ENCODE assay signal across 17 cellular contexts in genomic region chr11:134558916-134559616, GRCh38.
DNase-seq lines count a peak whose midpoint lies in the region; ATAC-seq and TF ChIP-seq lines count a peak whose summit lies in the region.
"Had no signal": no experiment of that assay in that cellular context is flagged by ENCODE, and none has a peak within 500 bp of the region (broad histone marks: within the 10 kb centered on the region; RNA-seq: fewer than 3 reads in every experiment).

No MANE protein-coding gene starts in this region.

- peaks cover 12% of the 10 kb centered on the region for H4K20me1 ChIP-seq in BLaER1
- peaks cover 0 to 13% (median 0%) of the 10 kb centered on the region in 11 experiments; a peak in 6 of 22 replicates for H4K20me1 ChIP-seq in BLaER1 treated with 17β-estradiol and CSF1 and Interleukin-3, amounts not matched to agents 10 nM and 100 nM
- H4K20me1 ChIP-seq in OCI-LY3 (ENCODE audit: insufficient read depth, low read length), result no peaks in the 10 kb centered on the region

- no peaks in the 10 kb centered on the region for H3K27me3 ChIP-seq in BLaER1
- peaks cover 0 to 9% (median 0%) of the 10 kb centered on the region in 11 experiments; a peak in 2 of 22 replicates for H3K27me3 ChIP-seq in BLaER1 treated with 17β-estradiol and CSF1 and Interleukin-3, amounts not matched to agents 10 nM and 100 nM
- H3K27me3 ChIP-seq in OCI-LY3 (ENCODE audit: low read depth, low read length), result peaks cover 20% of the 10 kb centered on the region

- H3K9ac ChIP-seq in BLaER1, result no peak overlapping the region
- no peak overlapping the region for H3K9ac ChIP-seq in BLaER1 treated with 17β-estradiol and CSF1 and Interleukin-3, amounts not matched to agents 10 nM and 100 nM
- no peak overlapping the region for H3K9ac ChIP-seq in OCI-LY3 (ENCODE audit: low read length)
- H3K9ac ChIP-seq: GM23248 had no signal

- H3K4me3 ChIP-seq in BLaER1 (no peak overlapping the region), OCI-LY3 (ENCODE audit: low read length) (peak overlapping the region; percentile 40; the same call in 1 of the 2 replicates)
- H3K4me3 ChIP-seq in BLaER1 treated with 17β-estradiol and CSF1 and Interleukin-3, amounts not matched to agents 10 nM and 100 nM, result no peak overlapping the region
- H3K4me3 ChIP-seq: GM23248, PC-9 had no signal

- H3K36me3 ChIP-seq in BLaER1, result no peaks in the 10 kb centered on the region
- H3K36me3 ChIP-seq in BLaER1 treated with 17β-estradiol and CSF1 and Interleukin-3, amounts not matched to agents 10 nM and 100 nM, result no peaks in the 10 kb centered on the region
- no peaks in the 10 kb centered on the region for H3K36me3 ChIP-seq in OCI-LY3 (replicated peaks; ENCODE audit: low read depth, low read length)
- H3K36me3 ChIP-seq: BE2C had no signal

- peak; percentile 35 for DNase-seq in mesenteric fat pad (ENCODE audit: low spot score)
- DNase-seq in NK-92 (lab: John Stamatoyannopoulos, UW; ENCODE audit: unreplicated experiment), result no peak
- DNase-seq: BE2C; CD8-positive, alpha-beta memory T cell; DMS 273 treated with DMSO at 0.1 percent for 48 hours; GM23248; HFFc6; NCI-H1092; NCI-H1694; NCI-H69; PC-9 had no signal

- H2AFZ ChIP-seq in OCI-LY3 (ENCODE audit: low read depth, low read length), result no peak overlapping the region
- H2AFZ ChIP-seq: GM23248, PC-9 had no signal

- peak; percentile 32 for TF ChIP-seq CTCF in OCI-LY3 (IDR thresholded peaks at IDR 0.05; ENCODE audit: low read depth, low read length)

- H3K4me2 ChIP-seq in BLaER1 (peak overlapping the region; percentile 75), OCI-LY3 (ENCODE audit: low read length) (peak overlapping the region; percentile 66)
- peak overlapping the region in 8 of 11 experiments; percentile 68 to 92 (median 80); a peak in 15 of 22 replicates for H3K4me2 ChIP-seq in BLaER1 treated with 17β-estradiol and CSF1 and Interleukin-3, amounts not matched to agents 10 nM and 100 nM
- H3K4me2 ChIP-seq: PC-9 had no signal

- H3K9me3 ChIP-seq in BLaER1 (no peaks in the 10 kb centered on the region), OCI-LY3 (ENCODE audit: insufficient read depth, low read length) (no peaks in the 10 kb centered on the region)
- no peaks in the 10 kb centered on the region for H3K9me3 ChIP-seq in BLaER1 treated with 17β-estradiol and CSF1 and Interleukin-3, amounts not matched to agents 10 nM and 100 nM (replicated peaks in 1 of 11)
- H3K9me3 ChIP-seq: BE2C had no signal

- no peaks in the 10 kb centered on the region for H3K79me2 ChIP-seq in OCI-LY3 (ENCODE audit: low read length)

- no peak for ATAC-seq in GM19455 (IDR thresholded peaks at IDR 0.05; ENCODE audit: unreplicated experiment)
- ATAC-seq in GM19467 (IDR thresholded peaks at IDR 0.05; ENCODE audit: unreplicated experiment), result no peak
- ATAC-seq: Right ventricle myocardium inferior had no signal

- H3K4me1 ChIP-seq in BLaER1 (peaks cover 25% of the 10 kb centered on the region), OCI-LY3 (ENCODE audit: low read length) (peaks cover 20% of the 10 kb centered on the region)
- peaks cover 7 to 25% (median 24%) of the 10 kb centered on the region in 10 experiments for H3K4me1 ChIP-seq in BLaER1 treated with 17β-estradiol and CSF1 and Interleukin-3, amounts not matched to agents 10 nM and 100 nM
- H3K4me1 ChIP-seq: BE2C had no signal

- H3K27ac ChIP-seq in BLaER1 (no peak overlapping the region), OCI-LY3 (ENCODE audit: low read length) (no peak overlapping the region)
- H3K27ac ChIP-seq in BLaER1 treated with 17β-estradiol and CSF1 and Interleukin-3, amounts not matched to agents 10 nM and 100 nM, result no peak overlapping the region
- H3K27ac ChIP-seq: GM23248, PC-9 had no signal
